In the genomic region with DNA sequence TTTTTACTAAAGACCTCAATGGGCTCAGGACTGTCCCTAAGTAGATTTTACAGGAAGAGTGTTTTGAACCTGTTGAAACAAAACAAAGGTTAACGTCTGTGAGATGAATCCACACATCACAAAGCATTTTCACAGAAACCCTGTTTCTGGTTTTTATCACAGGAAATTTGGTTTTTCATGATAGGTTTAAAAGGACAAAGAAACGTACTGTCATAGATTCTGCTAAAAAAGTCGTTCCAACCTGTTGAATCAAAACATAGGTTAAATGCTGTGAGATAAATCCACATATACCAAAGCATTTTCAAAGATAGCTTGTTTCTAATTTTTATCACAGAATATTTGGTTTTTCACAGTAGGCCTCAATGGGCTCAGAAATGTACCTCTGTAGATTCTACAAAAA, we compare ENCODE assay signal across 37 cellular contexts.
"Had no signal": no experiment of that assay in that cellular context is flagged by ENCODE, and none has a peak within 500 bp of the region (broad histone marks: within the 10 kb centered on the region; RNA-seq: fewer than 3 reads in every experiment).

No MANE protein-coding gene starts in this region.

- H3K9me3 ChIP-seq: adrenal gland, ascending aorta had no signal

- DNase-seq: activated effector memory CD4-positive, alpha-beta T cell treated with anti-CD3 and anti-CD28 coated beads, Interleukin-2, amount 50 U/mL, for 16 hours; activated effector memory CD4-positive, alpha-beta T cell treated with Interleukin-2 at 50 U/mL for 16 hours; activated gamma-delta T cell; activated gamma-delta T cell treated with Interleukin-2 at 50 U/mL for 16 hours; activated naive CD4-positive, alpha-beta T cell; activated naive CD4-positive, alpha-beta T cell treated with anti-CD3 and anti-CD28 coated beads for 36 hours; activated naive CD4-positive, alpha-beta T cell treated with anti-CD3 and anti-CD28 coated beads, Interleukin-2, amount 10 ng/mL, durations not matched to agents 7 days and 5 days; activated naive CD4-positive, alpha-beta T cell treated with anti-CD3 and anti-CD28 coated beads, Interleukin-2, amount 50 U/mL, for 16 hours; activated naive CD4-positive, alpha-beta T cell treated with Interleukin-2 at 50 U/mL for 16 hours; activated naive CD8-positive, alpha-beta T cell treated with anti-CD3 and anti-CD28 coated beads for 36 hours; activated naive CD8-positive, alpha-beta T cell treated with anti-CD3 and anti-CD28 coated beads, Interleukin-2, amount 10 ng/mL, durations not matched to agents 7 days and 5 days; activated naive CD8-positive, alpha-beta T cell treated with anti-CD3 and anti-CD28 coated beads, Interleukin-2, amount 50 U/mL, for 24 hours; activated T-cell treated with anti-CD3 and anti-CD28 coated beads, Interleukin-2, amount 50 U/mL, for 24 hours; activated T-cell treated with anti-CD3 and anti-CD28 coated beads, Interleukin-2, amount 50 U/mL, for 4 hours; activated T-cell treated with anti-CD3 and anti-CD28 coated beads, Interleukin-2, amount 50 U/mL, for 48 hours; activated T-cell treated with anti-CD3 and anti-CD28 coated beads, Interleukin-2, amount 50 U/mL, for 72 hours; adrenal gland; amniotic stem cell; amygdala; anterior cingulate cortex; aorta; body of pancreas; brain microvascular endothelial cell; caudate nucleus; central memory CD4-positive, alpha-beta T cell; cerebellar nuclear complex had no signal

- ATAC-seq: activated naive CD8-positive, alpha-beta T cell treated with anti-CD3 and anti-CD28 coated beads, Interleukin-2, amount 50 U/mL, for 24 hours; activated T-cell treated with anti-CD3 and anti-CD28 coated beads, Interleukin-2, amount 50 U/mL, for 4 hours; activated T-cell treated with anti-CD3 and anti-CD28 coated beads, Interleukin-2, amount 50 U/mL, for 72 hours; activated T-helper 17 cell treated with anti-CD3 and anti-CD28 coated beads, Interleukin-2, amount 50 U/mL, for 72 hours; body of pancreas had no signal

- H3K36me3 Mint-ChIP-seq: activated naive CD4-positive, alpha-beta T cell treated with anti-CD3 and anti-CD28 coated beads, Interleukin-2, amount 10 ng/mL, durations not matched to agents 7 days and 5 days; activated naive CD4-positive, alpha-beta T cell treated with anti-CD3 and anti-CD28 coated beads, Interleukin-2, amount 50 U/mL, for 24 hours; activated naive CD8-positive, alpha-beta T cell; activated naive CD8-positive, alpha-beta T cell treated with anti-CD3 and anti-CD28 coated beads, Interleukin-2, amount 10 ng/mL, durations not matched to agents 7 days and 5 days had no signal

- H3K4me1 Mint-ChIP-seq: activated naive CD4-positive, alpha-beta T cell treated with anti-CD3 and anti-CD28 coated beads, Interleukin-2, amount 10 ng/mL, durations not matched to agents 7 days and 5 days; activated naive CD4-positive, alpha-beta T cell treated with anti-CD3 and anti-CD28 coated beads, Interleukin-2, amount 50 U/mL, for 24 hours; activated naive CD8-positive, alpha-beta T cell treated with anti-CD3 and anti-CD28 coated beads for 36 hours; activated naive CD8-positive, alpha-beta T cell treated with anti-CD3 and anti-CD28 coated beads, Interleukin-2, amount 10 ng/mL, durations not matched to agents 7 days and 5 days; activated naive CD8-positive, alpha-beta T cell treated with anti-CD3 and anti-CD28 coated beads, Interleukin-2, amount 50 U/mL, for 24 hours; activated T-helper 17 cell treated with anti-CD3 and anti-CD28 coated beads, Interleukin-2, amount 50 U/mL, for 72 hours; brain; central memory CD8-positive, alpha-beta T cell had no signal

- H3K27me3 Mint-ChIP-seq: activated naive CD4-positive, alpha-beta T cell treated with anti-CD3 and anti-CD28 coated beads, Interleukin-2, amount 10 ng/mL, durations not matched to agents 7 days and 5 days; activated naive CD4-positive, alpha-beta T cell treated with anti-CD3 and anti-CD28 coated beads, Interleukin-2, amount 50 U/mL, for 24 hours; activated naive CD8-positive, alpha-beta T cell; activated naive CD8-positive, alpha-beta T cell treated with anti-CD3 and anti-CD28 coated beads for 36 hours; activated naive CD8-positive, alpha-beta T cell treated with anti-CD3 and anti-CD28 coated beads, Interleukin-2, amount 10 ng/mL, durations not matched to agents 7 days and 5 days; activated naive CD8-positive, alpha-beta T cell treated with anti-CD3 and anti-CD28 coated beads, Interleukin-2, amount 50 U/mL, for 24 hours; activated T-cell treated with anti-CD3 and anti-CD28 coated beads, Interleukin-2, amount 50 U/mL, for 24 hours; activated T-helper 17 cell treated with anti-CD3 and anti-CD28 coated beads, Interleukin-2, amount 50 U/mL, for 72 hours; brain; central memory CD8-positive, alpha-beta T cell had no signal

- H3K36me3 ChIP-seq: adrenal gland, ascending aorta, brain microvascular endothelial cell, breast epithelium, cardiac muscle cell had no signal

- H3K27ac Mint-ChIP-seq: activated naive CD4-positive, alpha-beta T cell treated with anti-CD3 and anti-CD28 coated beads for 36 hours; activated naive CD4-positive, alpha-beta T cell treated with anti-CD3 and anti-CD28 coated beads, Interleukin-2, amount 10 ng/mL, durations not matched to agents 7 days and 5 days; activated naive CD4-positive, alpha-beta T cell treated with anti-CD3 and anti-CD28 coated beads, Interleukin-2, amount 50 U/mL, for 24 hours; activated naive CD4-positive, alpha-beta T cell treated with anti-CD3 and anti-CD28 coated beads, Interleukin-2, amount 50 U/mL, for 72 hours; activated naive CD8-positive, alpha-beta T cell; activated naive CD8-positive, alpha-beta T cell treated with anti-CD3 and anti-CD28 coated beads for 36 hours; activated naive CD8-positive, alpha-beta T cell treated with anti-CD3 and anti-CD28 coated beads, Interleukin-2, amount 10 ng/mL, durations not matched to agents 7 days and 5 days; activated naive CD8-positive, alpha-beta T cell treated with anti-CD3 and anti-CD28 coated beads, Interleukin-2, amount 50 U/mL, for 24 hours; activated T-cell treated with anti-CD3 and anti-CD28 coated beads, Interleukin-2, amount 50 U/mL, for 24 hours; activated T-cell treated with anti-CD3 and anti-CD28 coated beads, Interleukin-2, amount 50 U/mL, for 72 hours; activated T-helper 1 cell treated with anti-CD3 and anti-CD28 coated beads, Interleukin-12 subunit alpha, Interleukin-12 subunit beta, Interleukin-2, Interleukin-4 antibody, amounts not matched to agents 30 ng/mL and 10 ng/mL and 1 ng/mL, durations not matched to agents 14 hours and 24 hours and 36 hours; activated T-helper 17 cell treated with anti-CD3 and anti-CD28 coated beads, Interleukin-2, amount 50 U/mL, for 72 hours; activated T-helper 2 cell treated with anti-CD3 and anti-CD28 coated beads, Interferon-gamma antibody, Interleukin-2, Interleukin-4, amounts not matched to agents 10 μg/mL and 5 μg/mL and 100 μg/mL, durations not matched to agents 14 hours and 24 hours and 36 hours; brain had no signal

- H3K4me3 Mint-ChIP-seq: activated naive CD4-positive, alpha-beta T cell treated with anti-CD3 and anti-CD28 coated beads for 36 hours; activated naive CD4-positive, alpha-beta T cell treated with anti-CD3 and anti-CD28 coated beads, Interleukin-2, amount 10 ng/mL, durations not matched to agents 7 days and 5 days; activated naive CD4-positive, alpha-beta T cell treated with anti-CD3 and anti-CD28 coated beads, Interleukin-2, amount 50 U/mL, for 24 hours; activated naive CD8-positive, alpha-beta T cell; activated naive CD8-positive, alpha-beta T cell treated with anti-CD3 and anti-CD28 coated beads for 36 hours; activated naive CD8-positive, alpha-beta T cell treated with anti-CD3 and anti-CD28 coated beads, Interleukin-2, amount 10 ng/mL, durations not matched to agents 7 days and 5 days; activated naive CD8-positive, alpha-beta T cell treated with anti-CD3 and anti-CD28 coated beads, Interleukin-2, amount 50 U/mL, for 24 hours; activated T-cell treated with anti-CD3 and anti-CD28 coated beads, Interleukin-2, amount 50 U/mL, for 24 hours; activated T-cell treated with anti-CD3 and anti-CD28 coated beads, Interleukin-2, amount 50 U/mL, for 4 hours; activated T-cell treated with anti-CD3 and anti-CD28 coated beads, Interleukin-2, amount 50 U/mL, for 72 hours; activated T-helper 1 cell treated with anti-CD3 and anti-CD28 coated beads, Interleukin-12 subunit alpha, Interleukin-12 subunit beta, Interleukin-2, Interleukin-4 antibody, amounts not matched to agents 30 ng/mL and 10 ng/mL and 1 ng/mL, durations not matched to agents 14 hours and 24 hours and 36 hours; activated T-helper 17 cell treated with anti-CD3 and anti-CD28 coated beads, Interleukin-2, amount 50 U/mL, for 72 hours; brain; central memory CD8-positive, alpha-beta T cell had no signal

- H3K27me3 ChIP-seq: adrenal gland, ascending aorta, body of pancreas, brain microvascular endothelial cell, breast epithelium, cardiac muscle cell had no signal

- H3K27ac ChIP-seq: adrenal gland, ascending aorta, body of pancreas, brain microvascular endothelial cell, breast epithelium, cardiac muscle cell had no signal

- H3K4me1 ChIP-seq: adrenal gland, ascending aorta, body of pancreas, breast epithelium had no signal

- H3K4me3 ChIP-seq: adrenal gland, ascending aorta, body of pancreas, breast epithelium, cardiac muscle cell had no signal
